ENCODE assay signal across 23 cellular contexts in the genomic region with DNA sequence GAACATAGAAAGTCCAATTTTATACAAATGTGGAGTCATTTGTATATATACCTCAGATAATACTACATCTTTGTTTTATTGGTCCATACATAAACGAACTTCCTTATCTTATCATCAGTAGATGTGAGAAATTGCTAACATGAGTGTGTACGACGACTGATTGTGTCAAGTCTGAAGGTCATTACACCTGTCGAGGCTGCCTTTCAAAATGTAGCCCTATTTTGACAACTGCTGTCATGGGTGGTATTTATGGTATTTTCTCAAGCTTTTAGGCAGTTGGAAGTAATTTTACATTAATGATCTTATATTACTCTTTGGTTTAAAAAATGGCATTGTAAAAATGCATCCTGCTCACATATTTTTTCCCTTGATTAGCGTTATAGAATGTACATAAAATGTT.
"Had no signal": no experiment of that assay in that cellular context is flagged by ENCODE, and none has a peak within 500 bp of the region (broad histone marks: within the 10 kb centered on the region; RNA-seq: fewer than 3 reads in every experiment).

No MANE protein-coding gene starts in this region.

- H3K27ac ChIP-seq: colonic mucosa, coronary artery, dorsolateral prefrontal cortex, epithelial cell of prostate, esophagus muscularis mucosa, esophagus squamous epithelium, foreskin keratinocyte, gastrocnemius medialis, gastroesophageal sphincter, heart left ventricle, heart right ventricle had no signal

- DNase-seq: colonic mucosa; cortex of kidney; dermis blood vessel endothelial cell; dorsolateral prefrontal cortex; effector CD4-positive, alpha-beta T cell; effector CD8-positive, alpha-beta T cell; effector memory CD4-positive, alpha-beta T cell; effector memory CD8-positive, alpha-beta T cell; endodermal cell; erythroblast; esophagus squamous epithelium; foreskin fibroblast; foreskin keratinocyte; foreskin melanocyte; gastrocnemius medialis; glutamatergic neuron; head of caudate nucleus; heart left ventricle; heart right ventricle had no signal

- H3K9me3 ChIP-seq: colonic mucosa, esophagus muscularis mucosa, esophagus squamous epithelium, gastrocnemius medialis, gastroesophageal sphincter, heart left ventricle, heart right ventricle had no signal

- H3K36me3 ChIP-seq: colonic mucosa, esophagus muscularis mucosa, esophagus squamous epithelium, gastrocnemius medialis, gastroesophageal sphincter, heart left ventricle, heart right ventricle had no signal

- H3K27me3 ChIP-seq: colonic mucosa, dorsolateral prefrontal cortex, esophagus muscularis mucosa, esophagus squamous epithelium, foreskin keratinocyte, gastrocnemius medialis, gastroesophageal sphincter, heart left ventricle, heart right ventricle had no signal

- H3K4me3 ChIP-seq: colonic mucosa, coronary artery, dorsolateral prefrontal cortex, esophagus muscularis mucosa, esophagus squamous epithelium, gastrocnemius medialis, gastroesophageal sphincter, heart left ventricle, heart right ventricle had no signal
